8 cellular contexts compared by ENCODE assay signal in the genomic region with DNA sequence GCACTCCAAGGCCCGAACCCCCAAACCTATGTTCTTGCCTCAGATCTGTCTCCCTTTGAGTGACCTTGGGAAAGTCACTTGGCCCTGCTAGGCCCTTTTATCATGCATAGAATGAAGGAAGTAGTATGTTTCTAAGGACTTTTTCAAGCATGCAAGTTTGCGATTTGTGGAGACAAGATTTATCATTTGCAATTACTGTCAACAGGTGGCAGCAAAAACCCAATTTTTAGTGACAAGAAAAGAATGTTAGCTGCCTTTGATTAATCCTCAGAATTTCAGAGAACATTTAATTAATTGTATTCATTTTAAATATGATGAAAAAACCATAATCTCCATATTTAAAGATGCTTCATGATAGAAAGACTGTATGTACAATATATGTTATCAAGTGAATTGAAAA. TPM values are rescaled to one million over a fixed set of nuclear protein-coding genes. Genes with fewer than 3 reads are reported as not detected.
DNase-seq lines count a peak whose midpoint lies in the region; ATAC-seq, FAIRE-seq and TF ChIP-seq lines count a peak whose summit lies in the region.
"Had no signal": no experiment of that assay in that cellular context is flagged by ENCODE, and none has a peak within 500 bp of the region (broad histone marks: within the 10 kb centered on the region; RNA-seq: fewer than 3 reads in every experiment).

No MANE protein-coding gene starts in this region.

- in situ Hi-C loops in Panc1 (cut with HindIII; ENCODE audit: low pct_unique_long_range_greater_than_20kb, low sequenced_read_pairs): no loop called here

- no peaks in the 10 kb centered on the region for H3K36me3 ChIP-seq in DND-41 (ENCODE audit: insufficient read depth, low read length)
- no peaks in the 10 kb centered on the region for H3K36me3 ChIP-seq in Panc1 (ENCODE audit: control insufficient read depth, insufficient read depth, low read length)
- H3K36me3 ChIP-seq in pancreas: no peaks in the 10 kb centered on the region

- H2AFZ ChIP-seq in DND-41 (ENCODE audit: low read depth, low read length): peak overlapping the region; percentile 57; the same call in 1 of the 2 replicates
- H2AFZ ChIP-seq: parathyroid adenoma had no signal

- CTCF ChIA-PET in Panc1 (lab: Charles Lee): interaction anchor here (0.6 to 1.4 kb wide), 7 partner anchors 28 to 870 kb away, joined by 3 to 13 read pairs (median 4); partner anchors contain the start of gene PREP

- H3K27me3 Mint-ChIP-seq in endothelial cell (ENCODE audit: unreplicated experiment): peaks cover 4% of the 10 kb centered on the region

- H3K4me3 ChIP-seq in DND-41 (ENCODE audit: low read depth in 1 of 2, low read length in 2 of 2) (no peak overlapping the region), HFF-Myc (replicated peaks; ENCODE audit: low read depth, low read length) (no peak overlapping the region), Panc1 (ENCODE audit: low read depth in 2 of 2, low read length in 2 of 2) (no peak overlapping the region), pancreas (no peak overlapping the region)

- peak; percentile 27 for DNase-seq in DND-41
- no peak for DNase-seq in HFF-Myc (ENCODE audit: extremely low read depth, low read depth)
- no peak for DNase-seq in Panc1 (ENCODE audit: low read depth, low spot score)
- peak; percentile 38 for DNase-seq in endothelial cell (ENCODE audit: low spot score)
- DNase-seq in pancreas: peak in 1 of 6 donors; percentile 11
- DNase-seq in COLO668 (lab: John Stamatoyannopoulos, UW; ENCODE audit: unreplicated experiment): no peak

- H3K9me3 Mint-ChIP-seq in endothelial cell (ENCODE audit: unreplicated experiment): no peaks in the 10 kb centered on the region

- H3K27ac ChIP-seq in DND-41 (ENCODE audit: low read length) (no peak overlapping the region), Panc1 (ENCODE audit: low read length) (peak overlapping the region; percentile 60), pancreas (no peak overlapping the region)
- H3K27ac ChIP-seq: parathyroid adenoma had no signal

- intact Hi-C loops in Panc1 (cut with micrococcal nuclease; ENCODE audit: unreplicated experiment) (loop anchor here (5.0 to 10.0 kb wide), 3 partner anchors 51 to 654 kb away; partner anchors contain the start of gene PRDM1), pancreas (cut with DNase I) (no loop called here)

- H3K79me2 ChIP-seq in DND-41 (ENCODE audit: insufficient read depth, low read length): no peaks in the 10 kb centered on the region
- H3K79me2 ChIP-seq: parathyroid adenoma had no signal

- H3K27me3 ChIP-seq in DND-41 (ENCODE audit: insufficient read depth, low read length, poor library complexity) (no peaks in the 10 kb centered on the region), Panc1 (ENCODE audit: control insufficient read depth, insufficient read depth, low read length) (no peaks in the 10 kb centered on the region), pancreas (no peaks in the 10 kb centered on the region)

- no peak overlapping the region for H3K4me2 ChIP-seq in DND-41 (ENCODE audit: insufficient read depth, low read length)

- no TSS peak for BruUV-seq in Panc1 (replicated peaks; lab: Mats Ljungman, UMichigan)

- TF ChIP-seq CTCF in DND-41 (IDR thresholded peaks at IDR 0.05; ENCODE audit: borderline replicate concordance, extremely low read depth, low read length, poor library complexity, severe bottlenecking) (peak; percentile 79), HFF-Myc (IDR thresholded peaks at IDR 0.05; ENCODE audit: low read depth, low read length, missing control alignments) (peak; percentile 30), Panc1 (IDR thresholded peaks at IDR 0.05) (peak; percentile 77), endothelial cell (IDR thresholded peaks at IDR 0.05; ENCODE audit: unreplicated experiment) (peak; percentile 76), pancreas (IDR thresholded peaks at IDR 0.05) (peak in 3 of 4 donors; percentile 11 to 29 (median 24))

- POLR2A ChIA-PET in Panc1 (lab: Charles Lee): no interaction called here

- no peaks in the 10 kb centered on the region for H3K4me1 ChIP-seq in DND-41 (ENCODE audit: insufficient read depth, low read length)
- H3K4me1 ChIP-seq in Panc1 (ENCODE audit: control insufficient read depth, insufficient read depth, low read length): peaks cover 15% of the 10 kb centered on the region
- H3K4me1 ChIP-seq in pancreas: no peaks in the 10 kb centered on the region
- H3K4me1 ChIP-seq: parathyroid adenoma had no signal

- ATAC-seq in DND-41 (ENCODE audit: insufficient read depth, low read depth) (peak; percentile 63; the same call in 1 of the 3 replicates), Panc1 (no peak), pancreas (no peak), GM21786 (IDR thresholded peaks at IDR 0.05; ENCODE audit: unreplicated experiment) (no peak)

- H3K36me3 Mint-ChIP-seq in endothelial cell (ENCODE audit: low read depth, unreplicated experiment): no peaks in the 10 kb centered on the region

- no peak overlapping the region for H3K27ac Mint-ChIP-seq in endothelial cell (ENCODE audit: unreplicated experiment)

- no peak overlapping the region for H3K9ac ChIP-seq in DND-41 (ENCODE audit: low read depth, low read length)
- H3K9ac ChIP-seq: parathyroid adenoma had no signal

- no peak overlapping the region for H3K4me3 Mint-ChIP-seq in endothelial cell (ENCODE audit: unreplicated experiment)

- H4K20me1 ChIP-seq in DND-41 (ENCODE audit: insufficient read depth, low read length): no peaks in the 10 kb centered on the region

- H3K4me1 Mint-ChIP-seq in endothelial cell (ENCODE audit: unreplicated experiment): peaks cover 16% of the 10 kb centered on the region

- peak; percentile 91 for FAIRE-seq in pancreas (lab: Jason Lieb, UNC)

- 19 to 21% methylated on average over 2 of the region's 2 CpGs for WGBS in pancreas, 2 donors

- H3K9me3 ChIP-seq in DND-41 (ENCODE audit: insufficient read depth, low read length, severe bottlenecking): no peaks in the 10 kb centered on the region
- no peaks in the 10 kb centered on the region for H3K9me3 ChIP-seq in Panc1 (ENCODE audit: control insufficient read depth, insufficient read depth, low read depth, low read length)
- no peaks in the 10 kb centered on the region for H3K9me3 ChIP-seq in pancreas

RNA-seq across cellular contexts. Expression of gene PREP, which starts 28.3 kb away (rescaled TPM):
- total RNA-seq in Panc1 (2021; ENCODE audit: unreplicated experiment) (50.4 TPM), endothelial cell (ENCODE audit: unreplicated experiment) (39.6 TPM), pancreas (10 to 100 TPM in 4 of 6 donors, 1 to 10 TPM in 2; 8.4 to 16.5 (median 13.7) TPM)
- 37.8 TPM for polyA plus RNA-seq in Panc1 (2012; ENCODE audit: insufficient read length)
- 1 to 10 TPM; 7.6 to 9.5 TPM for polyA plus RNA-seq in pancreas

Comparison
In these comparisons a context has a peak if more than half of its experiments do, and no peak if none do; other contexts are left out.
1. DNase-seq: peak in DND-41 (single experiment) and endothelial cell (single experiment); none in HFF-Myc (single experiment), Panc1 (single experiment) and COLO668 (single experiment).
2. CTCF ChIP-seq: peak in every context shown above with its lines; median percentile 79 in DND-41; 77 in Panc1; 76 in endothelial cell; 30 in HFF-Myc; 24 in pancreas.